1 cellular context compared by ENCODE assay signal in the genomic region with DNA sequence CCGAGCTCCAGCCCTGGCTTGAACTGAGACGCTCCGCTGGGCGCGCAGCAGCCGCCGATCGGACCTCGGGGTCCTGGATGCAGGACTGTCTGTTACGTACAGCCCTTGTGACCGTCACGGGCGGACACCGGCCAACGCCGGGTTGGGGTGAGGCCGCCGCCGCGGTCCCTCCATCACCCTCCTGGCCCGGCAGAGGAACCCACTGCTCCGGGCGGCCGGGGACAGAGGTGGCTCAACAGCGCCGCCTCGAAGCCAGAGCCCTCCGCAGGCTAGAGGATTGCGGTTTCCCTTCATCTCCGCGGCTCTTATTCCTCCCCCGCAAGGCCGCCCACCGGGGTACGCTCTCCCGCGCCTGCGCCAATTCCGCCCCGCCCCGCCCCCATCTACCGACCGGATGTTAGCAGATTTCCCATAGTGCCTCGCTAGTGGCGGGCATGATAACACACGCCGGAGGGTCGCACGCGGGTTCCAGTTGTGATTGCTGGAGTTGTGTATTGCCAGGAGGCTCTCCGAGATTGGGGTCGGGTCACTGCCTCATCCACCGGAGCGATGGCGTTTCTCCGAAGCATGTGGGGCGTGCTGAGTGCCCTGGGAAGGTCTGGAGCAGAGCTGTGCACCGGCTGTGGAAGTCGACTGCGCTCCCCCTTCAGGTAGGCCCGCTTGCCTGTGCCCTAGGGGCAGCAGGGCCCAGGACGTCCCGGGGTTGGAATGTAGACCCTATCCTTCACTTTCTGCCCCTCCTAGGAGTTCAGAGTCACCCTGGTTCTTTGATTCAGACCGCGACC.
TF ChIP-seq lines count a peak whose summit lies in the region.

A gene (plus strand): TSS at position 412 of the 785 bp plus-strand sequence. CDS start 138 bp downstream, at position 550.

TF ChIP-seq in GM12878, 131 proteins besides CTCF, POLR2A, EP300 and RAD21 (continued from another document and continues in another):
- TF ChIP-seq PAX5 (IDR thresholded peaks at IDR 0.05; ENCODE audit: borderline replicate concordance, low read depth, low read length) (peak; percentile 55; the same call in 1 of the 2 replicates), ZNF217 (IDR thresholded peaks at IDR 0.05) (no peak; the same call in 1 of the 2 replicates), JUND (IDR thresholded peaks at IDR 0.05; ENCODE audit: low read depth, low read length) (no peak), KAT2A (conservative IDR thresholded peaks at IDR 0.05; ENCODE audit: control insufficient read depth, low read depth, low read length) (no peak), FOXK2 (IDR thresholded peaks at IDR 0.05) (peak; percentile 75), ZSCAN29 (IDR thresholded peaks at IDR 0.05) (no peak), CHD4 (IDR thresholded peaks at IDR 0.05) (0 out of 2 replicates have a peak, but pooled peaks have one; percentile 64), HDGF (IDR thresholded peaks at IDR 0.05) (peak; percentile 62; the same call in 1 of the 2 replicates), HCFC1 (IDR thresholded peaks at IDR 0.05; ENCODE audit: low read length) (peak; percentile 57), PML (IDR thresholded peaks at IDR 0.05; ENCODE audit: low read length) (peak; percentile 74), MYB (IDR thresholded peaks at IDR 0.05; ENCODE audit: borderline replicate concordance, low read depth, low read length) (no peak), IKZF2 (IDR thresholded peaks at IDR 0.05) (peak; percentile 57 to 78), SREBF1 (IDR thresholded peaks at IDR 0.05; ENCODE audit: low read length) (no peak), CHD2 (IDR thresholded peaks at IDR 0.05; ENCODE audit: borderline replicate concordance, low read depth, low read length) (peak; percentile 76), RFX5 (IDR thresholded peaks at IDR 0.05; ENCODE audit: low read depth, low read length) (no peak), KDM1A (IDR thresholded peaks at IDR 0.05; ENCODE audit: borderline replicate concordance) (no peak), TCF12 (IDR thresholded peaks at IDR 0.05; ENCODE audit: low read depth, low read length) (peak; percentile 56; the same call in 1 of the 2 replicates), BMI1 (IDR thresholded peaks at IDR 0.05; ENCODE audit: borderline replicate concordance) (no peak), SUPT20H (IDR thresholded peaks at IDR 0.05; ENCODE audit: borderline replicate concordance, control insufficient read depth, low read depth, low read length) (no peak), CBX5 (IDR thresholded peaks at IDR 0.05; ENCODE audit: low read depth) (no peak), MEF2A (IDR thresholded peaks at IDR 0.05; ENCODE audit: insufficient read depth, low read depth, low read length) (no peak), NFIC (IDR thresholded peaks at IDR 0.05; ENCODE audit: low read depth, low read length) (no peak), BHLHE40 (IDR thresholded peaks at IDR 0.05; ENCODE audit: borderline replicate concordance in 1 of 2, low read depth in 2 of 2, low read length in 1 of 2) (peak; percentile 41 to 86; a peak in 3 of 4 replicates), EGR1 (IDR thresholded peaks at IDR 0.05; ENCODE audit: borderline replicate concordance in 1 of 2, low read depth in 2 of 2, low read length in 2 of 2) (peak; percentile 46 to 99), KLF5 (IDR thresholded peaks at IDR 0.05; ENCODE audit: partially characterized antibody) (peak; percentile 37), STAT3 (IDR thresholded peaks at IDR 0.05; ENCODE audit: low read depth, low read length) (no peak)
- TF ChIP-seq, protein P1, sequence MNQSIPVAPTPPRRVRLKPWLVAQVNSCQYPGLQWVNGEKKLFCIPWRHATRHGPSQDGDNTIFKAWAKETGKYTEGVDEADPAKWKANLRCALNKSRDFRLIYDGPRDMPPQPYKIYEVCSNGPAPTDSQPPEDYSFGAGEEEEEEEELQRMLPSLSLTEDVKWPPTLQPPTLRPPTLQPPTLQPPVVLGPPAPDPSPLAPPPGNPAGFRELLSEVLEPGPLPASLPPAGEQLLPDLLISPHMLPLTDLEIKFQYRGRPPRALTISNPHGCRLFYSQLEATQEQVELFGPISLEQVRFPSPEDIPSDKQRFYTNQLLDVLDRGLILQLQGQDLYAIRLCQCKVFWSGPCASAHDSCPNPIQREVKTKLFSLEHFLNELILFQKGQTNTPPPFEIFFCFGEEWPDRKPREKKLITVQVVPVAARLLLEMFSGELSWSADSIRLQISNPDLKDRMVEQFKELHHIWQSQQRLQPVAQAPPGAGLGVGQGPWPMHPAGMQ (IDR thresholded peaks at IDR 0.05; ENCODE audit: borderline replicate concordance), result no peak
- TF ChIP-seq, protein P2, sequence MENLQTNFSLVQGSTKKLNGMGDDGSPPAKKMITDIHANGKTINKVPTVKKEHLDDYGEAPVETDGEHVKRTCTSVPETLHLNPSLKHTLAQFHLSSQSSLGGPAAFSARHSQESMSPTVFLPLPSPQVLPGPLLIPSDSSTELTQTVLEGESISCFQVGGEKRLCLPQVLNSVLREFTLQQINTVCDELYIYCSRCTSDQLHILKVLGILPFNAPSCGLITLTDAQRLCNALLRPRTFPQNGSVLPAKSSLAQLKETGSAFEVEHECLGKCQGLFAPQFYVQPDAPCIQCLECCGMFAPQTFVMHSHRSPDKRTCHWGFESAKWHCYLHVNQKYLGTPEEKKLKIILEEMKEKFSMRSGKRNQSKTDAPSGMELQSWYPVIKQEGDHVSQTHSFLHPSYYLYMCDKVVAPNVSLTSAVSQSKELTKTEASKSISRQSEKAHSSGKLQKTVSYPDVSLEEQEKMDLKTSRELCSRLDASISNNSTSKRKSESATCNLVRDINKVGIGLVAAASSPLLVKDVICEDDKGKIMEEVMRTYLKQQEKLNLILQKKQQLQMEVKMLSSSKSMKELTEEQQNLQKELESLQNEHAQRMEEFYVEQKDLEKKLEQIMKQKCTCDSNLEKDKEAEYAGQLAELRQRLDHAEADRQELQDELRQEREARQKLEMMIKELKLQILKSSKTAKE (IDR thresholded peaks at IDR 0.05; ENCODE audit: low read depth, poor library complexity, severe bottlenecking), result no peak
- TF ChIP-seq, protein P3, sequence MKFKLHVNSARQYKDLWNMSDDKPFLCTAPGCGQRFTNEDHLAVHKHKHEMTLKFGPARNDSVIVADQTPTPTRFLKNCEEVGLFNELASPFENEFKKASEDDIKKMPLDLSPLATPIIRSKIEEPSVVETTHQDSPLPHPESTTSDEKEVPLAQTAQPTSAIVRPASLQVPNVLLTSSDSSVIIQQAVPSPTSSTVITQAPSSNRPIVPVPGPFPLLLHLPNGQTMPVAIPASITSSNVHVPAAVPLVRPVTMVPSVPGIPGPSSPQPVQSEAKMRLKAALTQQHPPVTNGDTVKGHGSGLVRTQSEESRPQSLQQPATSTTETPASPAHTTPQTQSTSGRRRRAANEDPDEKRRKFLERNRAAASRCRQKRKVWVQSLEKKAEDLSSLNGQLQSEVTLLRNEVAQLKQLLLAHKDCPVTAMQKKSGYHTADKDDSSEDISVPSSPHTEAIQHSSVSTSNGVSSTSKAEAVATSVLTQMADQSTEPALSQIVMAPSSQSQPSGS (IDR thresholded peaks at IDR 0.05; ENCODE audit: low read length), result no peak
- TF ChIP-seq, protein P4, sequence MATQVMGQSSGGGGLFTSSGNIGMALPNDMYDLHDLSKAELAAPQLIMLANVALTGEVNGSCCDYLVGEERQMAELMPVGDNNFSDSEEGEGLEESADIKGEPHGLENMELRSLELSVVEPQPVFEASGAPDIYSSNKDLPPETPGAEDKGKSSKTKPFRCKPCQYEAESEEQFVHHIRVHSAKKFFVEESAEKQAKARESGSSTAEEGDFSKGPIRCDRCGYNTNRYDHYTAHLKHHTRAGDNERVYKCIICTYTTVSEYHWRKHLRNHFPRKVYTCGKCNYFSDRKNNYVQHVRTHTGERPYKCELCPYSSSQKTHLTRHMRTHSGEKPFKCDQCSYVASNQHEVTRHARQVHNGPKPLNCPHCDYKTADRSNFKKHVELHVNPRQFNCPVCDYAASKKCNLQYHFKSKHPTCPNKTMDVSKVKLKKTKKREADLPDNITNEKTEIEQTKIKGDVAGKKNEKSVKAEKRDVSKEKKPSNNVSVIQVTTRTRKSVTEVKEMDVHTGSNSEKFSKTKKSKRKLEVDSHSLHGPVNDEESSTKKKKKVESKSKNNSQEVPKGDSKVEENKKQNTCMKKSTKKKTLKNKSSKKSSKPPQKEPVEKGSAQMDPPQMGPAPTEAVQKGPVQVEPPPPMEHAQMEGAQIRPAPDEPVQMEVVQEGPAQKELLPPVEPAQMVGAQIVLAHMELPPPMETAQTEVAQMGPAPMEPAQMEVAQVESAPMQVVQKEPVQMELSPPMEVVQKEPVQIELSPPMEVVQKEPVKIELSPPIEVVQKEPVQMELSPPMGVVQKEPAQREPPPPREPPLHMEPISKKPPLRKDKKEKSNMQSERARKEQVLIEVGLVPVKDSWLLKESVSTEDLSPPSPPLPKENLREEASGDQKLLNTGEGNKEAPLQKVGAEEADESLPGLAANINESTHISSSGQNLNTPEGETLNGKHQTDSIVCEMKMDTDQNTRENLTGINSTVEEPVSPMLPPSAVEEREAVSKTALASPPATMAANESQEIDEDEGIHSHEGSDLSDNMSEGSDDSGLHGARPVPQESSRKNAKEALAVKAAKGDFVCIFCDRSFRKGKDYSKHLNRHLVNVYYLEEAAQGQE (IDR thresholded peaks at IDR 0.05; ENCODE audit: low read depth, low read length), result no peak
- TF ChIP-seq, protein P5, sequence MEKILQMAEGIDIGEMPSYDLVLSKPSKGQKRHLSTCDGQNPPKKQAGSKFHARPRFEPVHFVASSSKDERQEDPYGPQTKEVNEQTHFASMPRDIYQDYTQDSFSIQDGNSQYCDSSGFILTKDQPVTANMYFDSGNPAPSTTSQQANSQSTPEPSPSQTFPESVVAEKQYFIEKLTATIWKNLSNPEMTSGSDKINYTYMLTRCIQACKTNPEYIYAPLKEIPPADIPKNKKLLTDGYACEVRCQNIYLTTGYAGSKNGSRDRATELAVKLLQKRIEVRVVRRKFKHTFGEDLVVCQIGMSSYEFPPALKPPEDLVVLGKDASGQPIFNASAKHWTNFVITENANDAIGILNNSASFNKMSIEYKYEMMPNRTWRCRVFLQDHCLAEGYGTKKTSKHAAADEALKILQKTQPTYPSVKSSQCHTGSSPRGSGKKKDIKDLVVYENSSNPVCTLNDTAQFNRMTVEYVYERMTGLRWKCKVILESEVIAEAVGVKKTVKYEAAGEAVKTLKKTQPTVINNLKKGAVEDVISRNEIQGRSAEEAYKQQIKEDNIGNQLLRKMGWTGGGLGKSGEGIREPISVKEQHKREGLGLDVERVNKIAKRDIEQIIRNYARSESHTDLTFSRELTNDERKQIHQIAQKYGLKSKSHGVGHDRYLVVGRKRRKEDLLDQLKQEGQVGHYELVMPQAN (conservative IDR thresholded peaks at IDR 0.05), result peak; percentile 93
- TF ChIP-seq, protein P6, sequence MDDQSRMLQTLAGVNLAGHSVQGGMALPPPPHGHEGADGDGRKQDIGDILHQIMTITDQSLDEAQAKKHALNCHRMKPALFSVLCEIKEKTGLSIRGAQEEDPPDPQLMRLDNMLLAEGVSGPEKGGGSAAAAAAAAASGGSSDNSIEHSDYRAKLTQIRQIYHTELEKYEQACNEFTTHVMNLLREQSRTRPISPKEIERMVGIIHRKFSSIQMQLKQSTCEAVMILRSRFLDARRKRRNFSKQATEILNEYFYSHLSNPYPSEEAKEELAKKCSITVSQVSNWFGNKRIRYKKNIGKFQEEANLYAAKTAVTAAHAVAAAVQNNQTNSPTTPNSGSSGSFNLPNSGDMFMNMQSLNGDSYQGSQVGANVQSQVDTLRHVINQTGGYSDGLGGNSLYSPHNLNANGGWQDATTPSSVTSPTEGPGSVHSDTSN (IDR thresholded peaks at IDR 0.05; ENCODE audit: insufficient replicate concordance, low read depth, low read length), result no peak
- TF ChIP-seq, protein P7, sequence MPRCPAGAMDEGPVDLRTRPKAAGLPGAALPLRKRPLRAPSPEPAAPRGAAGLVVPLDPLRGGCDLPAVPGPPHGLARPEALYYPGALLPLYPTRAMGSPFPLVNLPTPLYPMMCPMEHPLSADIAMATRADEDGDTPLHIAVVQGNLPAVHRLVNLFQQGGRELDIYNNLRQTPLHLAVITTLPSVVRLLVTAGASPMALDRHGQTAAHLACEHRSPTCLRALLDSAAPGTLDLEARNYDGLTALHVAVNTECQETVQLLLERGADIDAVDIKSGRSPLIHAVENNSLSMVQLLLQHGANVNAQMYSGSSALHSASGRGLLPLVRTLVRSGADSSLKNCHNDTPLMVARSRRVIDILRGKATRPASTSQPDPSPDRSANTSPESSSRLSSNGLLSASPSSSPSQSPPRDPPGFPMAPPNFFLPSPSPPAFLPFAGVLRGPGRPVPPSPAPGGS (IDR thresholded peaks at IDR 0.05; ENCODE audit: borderline replicate concordance, insufficient read depth, low read depth, low read length, poor library complexity, severe bottlenecking), result no peak
- TF ChIP-seq, protein P8, sequence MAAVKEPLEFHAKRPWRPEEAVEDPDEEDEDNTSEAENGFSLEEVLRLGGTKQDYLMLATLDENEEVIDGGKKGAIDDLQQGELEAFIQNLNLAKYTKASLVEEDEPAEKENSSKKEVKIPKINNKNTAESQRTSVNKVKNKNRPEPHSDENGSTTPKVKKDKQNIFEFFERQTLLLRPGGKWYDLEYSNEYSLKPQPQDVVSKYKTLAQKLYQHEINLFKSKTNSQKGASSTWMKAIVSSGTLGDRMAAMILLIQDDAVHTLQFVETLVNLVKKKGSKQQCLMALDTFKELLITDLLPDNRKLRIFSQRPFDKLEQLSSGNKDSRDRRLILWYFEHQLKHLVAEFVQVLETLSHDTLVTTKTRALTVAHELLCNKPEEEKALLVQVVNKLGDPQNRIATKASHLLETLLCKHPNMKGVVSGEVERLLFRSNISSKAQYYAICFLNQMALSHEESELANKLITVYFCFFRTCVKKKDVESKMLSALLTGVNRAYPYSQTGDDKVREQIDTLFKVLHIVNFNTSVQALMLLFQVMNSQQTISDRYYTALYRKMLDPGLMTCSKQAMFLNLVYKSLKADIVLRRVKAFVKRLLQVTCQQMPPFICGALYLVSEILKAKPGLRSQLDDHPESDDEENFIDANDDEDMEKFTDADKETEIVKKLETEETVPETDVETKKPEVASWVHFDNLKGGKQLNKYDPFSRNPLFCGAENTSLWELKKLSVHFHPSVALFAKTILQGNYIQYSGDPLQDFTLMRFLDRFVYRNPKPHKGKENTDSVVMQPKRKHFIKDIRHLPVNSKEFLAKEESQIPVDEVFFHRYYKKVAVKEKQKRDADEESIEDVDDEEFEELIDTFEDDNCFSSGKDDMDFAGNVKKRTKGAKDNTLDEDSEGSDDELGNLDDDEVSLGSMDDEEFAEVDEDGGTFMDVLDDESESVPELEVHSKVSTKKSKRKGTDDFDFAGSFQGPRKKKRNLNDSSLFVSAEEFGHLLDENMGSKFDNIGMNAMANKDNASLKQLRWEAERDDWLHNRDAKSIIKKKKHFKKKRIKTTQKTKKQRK (IDR thresholded peaks at IDR 0.05; ENCODE audit: low read depth, low read length), result no peak
- TF ChIP-seq, protein P9, sequence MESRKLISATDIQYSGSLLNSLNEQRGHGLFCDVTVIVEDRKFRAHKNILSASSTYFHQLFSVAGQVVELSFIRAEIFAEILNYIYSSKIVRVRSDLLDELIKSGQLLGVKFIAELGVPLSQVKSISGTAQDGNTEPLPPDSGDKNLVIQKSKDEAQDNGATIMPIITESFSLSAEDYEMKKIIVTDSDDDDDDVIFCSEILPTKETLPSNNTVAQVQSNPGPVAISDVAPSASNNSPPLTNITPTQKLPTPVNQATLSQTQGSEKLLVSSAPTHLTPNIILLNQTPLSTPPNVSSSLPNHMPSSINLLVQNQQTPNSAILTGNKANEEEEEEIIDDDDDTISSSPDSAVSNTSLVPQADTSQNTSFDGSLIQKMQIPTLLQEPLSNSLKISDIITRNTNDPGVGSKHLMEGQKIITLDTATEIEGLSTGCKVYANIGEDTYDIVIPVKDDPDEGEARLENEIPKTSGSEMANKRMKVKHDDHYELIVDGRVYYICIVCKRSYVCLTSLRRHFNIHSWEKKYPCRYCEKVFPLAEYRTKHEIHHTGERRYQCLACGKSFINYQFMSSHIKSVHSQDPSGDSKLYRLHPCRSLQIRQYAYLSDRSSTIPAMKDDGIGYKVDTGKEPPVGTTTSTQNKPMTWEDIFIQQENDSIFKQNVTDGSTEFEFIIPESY (IDR thresholded peaks at IDR 0.05), result no peak
